ENCODE assay signal across 27 cellular contexts in genomic region chr16:82176204-82176603, GRCh38.
"Had no signal": no experiment of that assay in that cellular context is flagged by ENCODE, and none has a peak within 500 bp of the region (broad histone marks: within the 10 kb centered on the region; RNA-seq: fewer than 3 reads in every experiment).

No MANE protein-coding gene starts in this region.

- H3K27ac ChIP-seq: stomach, suprapubic skin, testis, thoracic aorta, thyroid gland, tibial artery, tibial nerve, transverse colon, upper lobe of left lung, upper lobe of right lung, uterus, vagina had no signal

- H3K4me3 ChIP-seq: stomach, suprapubic skin, testis, thoracic aorta, thyroid gland, tibial artery, tibial nerve, transverse colon, upper lobe of left lung, upper lobe of right lung, uterus, vagina had no signal

- FAIRE-seq: urothelium cell line had no signal

- H3K27me3 ChIP-seq: testis, upper lobe of left lung, uterus, vagina had no signal

- H3K4me1 ChIP-seq: stomach, suprapubic skin, testis, thyroid gland, tibial artery, tibial nerve, transverse colon, upper lobe of left lung, upper lobe of right lung, uterus, vagina had no signal

- H3K9me3 ChIP-seq: stomach, suprapubic skin, testis, thoracic aorta, thyroid gland, tibial artery, tibial nerve, transverse colon, upper lobe of left lung, upper lobe of right lung, uterus, vagina had no signal

- DNase-seq: stimulated activated CD4-positive, alpha-beta T cell treated with anti-CD3 and anti-CD28 coated beads, Interleukin-2, amount 100 ng/mL, for 48 hours; stimulated activated CD4-positive, alpha-beta T cell treated with anti-CD3 and anti-CD28 coated beads, Interleukin-4, amount 100 ng/mL, for 1 hour; stimulated activated CD4-positive, alpha-beta T cell treated with anti-CD3 and anti-CD28 coated beads, Interleukin-4, amount 100 ng/mL, for 24 hours; stimulated activated CD4-positive, alpha-beta T cell treated with anti-CD3 and anti-CD28 coated beads, Interleukin-4, amount 100 ng/mL, for 4 hours; stimulated activated CD8-positive, alpha-beta memory T cell treated with anti-CD3 and anti-CD28 coated beads, Interleukin-4, amount 100 ng/mL, for 48 hours; stimulated activated naive B cell treated with anti-CD40 and anti-IgM and Interleukin-4, amounts not matched to agents 10 μg/mL and 1 μg/mL and 100 μg/mL, for 72 hours; stimulated activated naive CD4-positive, alpha-beta T cell; stimulated activated naive CD4-positive, alpha-beta T cell treated with Interleukin-2 at 50 U/mL for 16 hours; stimulated activated naive CD8-positive, alpha-beta T cell treated with anti-CD3 and anti-CD28 coated beads, Interleukin-15, amount 100 ng/mL, for 72 hours; stimulated activated naive CD8-positive, alpha-beta T cell treated with anti-CD3 and anti-CD28 coated beads, Interleukin-15, Interleukin-2, amounts not matched to agents 100 U/mL and 50 U/mL, for 24 hours; stomach; substantia nigra; testis; thyroid gland; tibial artery; transverse colon; trophoblast cell; upper lobe of left lung; upper lobe of right lung; uterus had no signal

- ATAC-seq: stimulated activated effector memory CD8-positive, alpha-beta T cell treated with anti-CD3 and anti-CD28 coated beads, Interleukin-12 subunit alpha, Interleukin-12 subunit beta, amount 100 ng/mL, for 72 hours; stimulated activated memory B cell treated with anti-CD40 and anti-IgM and Interleukin-4, amounts not matched to agents 10 μg/mL and 1 μg/mL and 100 μg/mL, for 72 hours; stimulated activated naive B cell treated with anti-CD40 and anti-IgM and Interleukin-4, amounts not matched to agents 10 μg/mL and 1 μg/mL and 100 μg/mL, for 72 hours; stimulated activated naive CD8-positive, alpha-beta T cell treated with anti-CD3 and anti-CD28 coated beads, Interleukin-15, amount 100 ng/mL, for 72 hours; stimulated activated naive CD8-positive, alpha-beta T cell treated with anti-CD3 and anti-CD28 coated beads, Interleukin-15, Interleukin-2, amounts not matched to agents 100 U/mL and 50 U/mL, for 24 hours; upper lobe of right lung had no signal

- H3K36me3 ChIP-seq: stomach, suprapubic skin, thoracic aorta, thyroid gland, tibial artery, tibial nerve, transverse colon, upper lobe of left lung, upper lobe of right lung, uterus, vagina had no signal
